ENCODE assay signal across 8 cellular contexts in genomic region chr17:83173997-83174858, GRCh38.
DNase-seq lines count a peak whose midpoint lies in the region; ATAC-seq and FAIRE-seq lines count a peak whose summit lies in the region.

No MANE protein-coding gene starts in this region.

- FAIRE-seq in urothelium cell line (lab: Jason Lieb, UNC): peak; percentile 9

- peak; percentile 32 for ATAC-seq in left ventricle myocardium superior
- no peak for ATAC-seq in GM18858 (IDR thresholded peaks at IDR 0.05; ENCODE audit: unreplicated experiment)

- peak; percentile 10 to 14 for DNase-seq in activated T-cell treated with anti-CD3 and anti-CD28 coated beads, Interleukin-2, amount 50 U/mL, for 48 hours
- DNase-seq in activated T-cell treated with anti-CD3 and anti-CD28 coated beads for 4 hours: no peak
- peak; percentile 73 for DNase-seq in NCI-H2196 treated with DMSO at 0.1 percent for 48 hours (lab: John Stamatoyannopoulos, UW; ENCODE audit: unreplicated experiment)
- DNase-seq in left ventricle myocardium superior: peak; percentile 49
- DNase-seq in urothelium cell line (ENCODE audit: low spot score): no peak
- DNase-seq in LoVo (ENCODE audit: low spot score): no peak
- no peak for DNase-seq in superior temporal gyrus (ENCODE audit: extremely low spot score)

- intact Hi-C loops in left ventricle myocardium superior (cut with micrococcal nuclease): no loop called here

Comparison
In these comparisons a context has a peak if more than half of its experiments do, and no peak if none do; other contexts are left out.
1. DNase-seq: peak in activated T-cell treated with anti-CD3 and anti-CD28 coated beads, Interleukin-2, amount 50 U/mL, for 48 hours (2 of 2), NCI-H2196 treated with DMSO at 0.1 percent for 48 hours (single experiment) and left ventricle myocardium superior (single experiment); none in activated T-cell treated with anti-CD3 and anti-CD28 coated beads for 4 hours (single experiment), urothelium cell line (single experiment), LoVo (single experiment) and superior temporal gyrus (single experiment).